ENCODE assay signal across 20 cellular contexts in genomic region chr10:100104300-100104699, GRCh38. TPM values are rescaled to one million over a fixed set of nuclear protein-coding genes. Genes with fewer than 3 reads are reported as not detected.
DNase-seq lines count a peak whose midpoint lies in the region; ATAC-seq, FAIRE-seq and TF ChIP-seq lines count a peak whose summit lies in the region.
"Had no signal": no experiment of that assay in that cellular context is flagged by ENCODE, and none has a peak within 500 bp of the region (broad histone marks: within the 10 kb centered on the region; RNA-seq: fewer than 3 reads in every experiment).

No MANE protein-coding gene starts in this region.

- no peak for TF ChIP-seq POLR2A in K562 (conservative IDR thresholded peaks at IDR 0.05)
- no peak for TF ChIP-seq POLR2A in heart left ventricle (IDR thresholded peaks at IDR 0.05)

- POLR2A ChIA-PET in MCF 10A (lab: Yijun Ruan, JAX), result no interaction called here
- POLR2A ChIA-PET in K562 (lab: Yijun Ruan, JAX), result no interaction called here

- no peaks in the 10 kb centered on the region for H3K36me3 Mint-ChIP-seq in MCF 10A (ENCODE audit: insufficient read depth, unreplicated experiment)
- H3K36me3 Mint-ChIP-seq: CD4-positive, CD25-positive, alpha-beta regulatory T cell; CD8-positive, alpha-beta memory T cell had no signal

- H3K9me3 Mint-ChIP-seq in MCF 10A (ENCODE audit: unreplicated experiment), result peaks cover 10% of the 10 kb centered on the region

- H3K79me2 ChIP-seq in mammary epithelial cell (ENCODE audit: insufficient read depth, low read length) (no peaks in the 10 kb centered on the region), K562 (ENCODE audit: control insufficient read depth, insufficient read depth, low read length) (no peaks in the 10 kb centered on the region)

- in situ Hi-C loops in mammary epithelial cell (cut with MboI; ENCODE audit: low sequenced_read_pairs in 2 of 2) (no loop called here), K562 (cut with MboI) (no loop called here)

- peak; percentile 40 for DNase-seq in mammary epithelial cell
- no peak for DNase-seq in MCF 10A (ENCODE audit: unreplicated experiment)
- no peak for DNase-seq in K562 (ENCODE audit: extremely low read depth in 1 of 4, low spot score in 3 of 4)
- DNase-seq in GM20000 (ENCODE audit: low spot score), result no peak
- no peak for DNase-seq in heart left ventricle
- DNase-seq: BE2C; C1 segment of cervical spinal cord; CD4-positive, CD25-positive, alpha-beta regulatory T cell; CD8-positive, alpha-beta memory T cell; COR-L47; GM23248 had no signal

- H3K27ac ChIP-seq in mammary epithelial cell (ENCODE audit: insufficient read depth, low read depth, low read length) (no peak overlapping the region), K562 (ENCODE audit: extremely low read depth, low read depth, low read length) (no peak overlapping the region), heart left ventricle (no peak overlapping the region)
- H3K27ac ChIP-seq: GM23248 had no signal

- H3K4me3 ChIP-seq in mammary epithelial cell (replicated peaks in 1 of 3; ENCODE audit: insufficient read depth in 1 of 3, low read depth in 2 of 3, low read length in 3 of 3) (no peak overlapping the region), K562 (no peak overlapping the region), heart left ventricle (no peak overlapping the region)
- H3K4me3 ChIP-seq: GM23248, HAP-1 had no signal

- no peak overlapping the region for H3K27ac Mint-ChIP-seq in MCF 10A (ENCODE audit: low read depth, unreplicated experiment)
- H3K27ac Mint-ChIP-seq: CD4-positive, CD25-positive, alpha-beta regulatory T cell; CD8-positive, alpha-beta memory T cell had no signal

- no peak for TF ChIP-seq RAD21 in K562 (CRISPR knock-in tag; conservative IDR thresholded peaks at IDR 0.05 in 1 of 2, IDR thresholded peaks at IDR 0.05 in 1 of 2)

- H3K27me3 ChIP-seq in mammary epithelial cell (ENCODE audit: insufficient read depth, low read length), result no peaks in the 10 kb centered on the region
- H3K27me3 ChIP-seq in K562 (ENCODE audit: control insufficient read depth in 2 of 2, insufficient read depth in 2 of 2, low read length in 2 of 2), result peaks cover 0 to 18% of the 10 kb centered on the region in 2 experiments; a peak in 4 of 5 replicates
- H3K27me3 ChIP-seq in heart left ventricle, result peaks cover 0 to 14% (median 0%) of the 10 kb centered on the region in 9 donors

- H3K4me2 ChIP-seq in mammary epithelial cell (ENCODE audit: insufficient read depth, low read depth, low read length) (no peak overlapping the region), K562 (ENCODE audit: insufficient read depth, low read length) (no peak overlapping the region)

- H3K4me3 Mint-ChIP-seq in MCF 10A (ENCODE audit: unreplicated experiment), result no peak overlapping the region
- H3K4me3 Mint-ChIP-seq: CD8-positive, alpha-beta memory T cell had no signal

- H3K9me3 ChIP-seq in mammary epithelial cell (replicated peaks; ENCODE audit: insufficient read depth, low read length) (peaks cover 2% of the 10 kb centered on the region), K562 (replicated peaks; ENCODE audit: control insufficient read depth, insufficient read depth, low read depth, low read length) (no peaks in the 10 kb centered on the region), heart left ventricle (no peaks in the 10 kb centered on the region)
- H3K9me3 ChIP-seq: BE2C, HAP-1 had no signal

- TF ChIP-seq CTCF in mammary epithelial cell (conservative IDR thresholded peaks at IDR 0.05 in 1 of 2, IDR thresholded peaks at IDR 0.05 in 1 of 2; ENCODE audit: extremely low read depth in 1 of 2, insufficient read depth in 1 of 2, low read depth in 1 of 2, low read length in 2 of 2), result no peak
- TF ChIP-seq CTCF in MCF 10A (IDR thresholded peaks at IDR 0.05; ENCODE audit: unreplicated experiment), result no peak
- no peak for TF ChIP-seq CTCF in K562 (IDR thresholded peaks at IDR 0.05 in 2 of 3, conservative IDR thresholded peaks at IDR 0.05 in 1 of 3; ENCODE audit: insufficient read depth in 2 of 3, low read depth in 1 of 3, low read length in 3 of 3)
- no peak for TF ChIP-seq CTCF in GM20000 (IDR thresholded peaks at IDR 0.05; ENCODE audit: extremely low read depth, missing control alignments)
- TF ChIP-seq CTCF in heart left ventricle (IDR thresholded peaks at IDR 0.05), result no peak

- intact Hi-C loops in mammary epithelial cell (cut with micrococcal nuclease) (loop anchor here (5.0 kb wide), 1 partner anchor 137 kb away; no protein-coding TSS in a partner anchor), MCF 10A (cut with micrococcal nuclease) (no loop called here), K562 (cut with micrococcal nuclease) (no loop called here), heart left ventricle (cut with DNase I) (no loop called here)

- H4K20me1 ChIP-seq in mammary epithelial cell (ENCODE audit: insufficient read depth, low read length), result no peaks in the 10 kb centered on the region
- no peaks in the 10 kb centered on the region for H4K20me1 ChIP-seq in K562 (replicated peaks; ENCODE audit: control insufficient read depth, insufficient read depth, low read length)

- H3K4me1 Mint-ChIP-seq in MCF 10A (ENCODE audit: insufficient read depth, unreplicated experiment), result no peaks in the 10 kb centered on the region
- H3K4me1 Mint-ChIP-seq: CD8-positive, alpha-beta memory T cell had no signal

- BruUV-seq in mammary epithelial cell (replicated peaks; lab: Mats Ljungman, UMichigan) (no TSS peak), MCF 10A (replicated peaks; lab: Mats Ljungman, UMichigan) (no TSS peak), K562 (replicated peaks; lab: Mats Ljungman, UMichigan) (no TSS peak)

- H3K36me3 ChIP-seq in mammary epithelial cell (ENCODE audit: insufficient read depth, low read length), result no peaks in the 10 kb centered on the region
- H3K36me3 ChIP-seq in K562 (ENCODE audit: control insufficient read depth, insufficient read depth, low read length), result no peaks in the 10 kb centered on the region
- H3K36me3 ChIP-seq in heart left ventricle, result no peaks in the 10 kb centered on the region
- H3K36me3 ChIP-seq: BE2C, HAP-1 had no signal

- no peaks in the 10 kb centered on the region for H3K27me3 Mint-ChIP-seq in MCF 10A (ENCODE audit: insufficient read depth, unreplicated experiment)

- no peak overlapping the region for H3K9ac ChIP-seq in mammary epithelial cell (ENCODE audit: insufficient read depth, low read length)
- no peak overlapping the region for H3K9ac ChIP-seq in K562 (ENCODE audit: insufficient read depth in 1 of 2, low read depth in 2 of 2, low read length in 2 of 2)
- H3K9ac ChIP-seq: GM23248 had no signal

- H2AFZ ChIP-seq in mammary epithelial cell (ENCODE audit: low read depth, low read length) (no peak overlapping the region), K562 (ENCODE audit: low read depth, low read length) (no peak overlapping the region)
- H2AFZ ChIP-seq: GM23248 had no signal

- dilution Hi-C loops in mammary epithelial cell (cut with HindIII; ENCODE audit: low sequenced_read_pairs), result no loop called here

- CTCF ChIA-PET in mammary epithelial cell (lab: Charles Lee; ENCODE audit: low non-redundant PET), result no interaction called here
- CTCF ChIA-PET in MCF 10A (lab: Yijun Ruan, JAX), result no interaction called here
- CTCF ChIA-PET in K562 (lab: Yijun Ruan, JAX; ENCODE audit: low intra/inter-chr PET ratio), result no interaction called here

- no peak for ATAC-seq in K562
- peak; percentile 48 for ATAC-seq in esophagus mucosa
- no peak for ATAC-seq in HG03342 (IDR thresholded peaks at IDR 0.05; ENCODE audit: unreplicated experiment)
- no peak for ATAC-seq in heart left ventricle

- 63% methylated on average over 5 of the region's 5 CpGs for WGBS in mammary epithelial cell (ENCODE audit: low coverage, missing lambda C conversion rate)
- 0% methylated on average over 5 of the region's 5 CpGs for WGBS in K562 (ENCODE audit: insufficient coverage, low coverage, missing lambda C conversion rate)
- WGBS in heart left ventricle, 4 donors, result 63 to 79% (median 76%) methylated on average over 5 of the region's 5 CpGs

- no peak for FAIRE-seq in K562 (lab: Jason Lieb, UNC)
- FAIRE-seq: D721Med, GM12891, GM19239 had no signal

- H3K4me1 ChIP-seq in mammary epithelial cell (ENCODE audit: insufficient read depth, low read length), result no peaks in the 10 kb centered on the region
- no peaks in the 10 kb centered on the region for H3K4me1 ChIP-seq in K562 (replicated peaks in 1 of 2; ENCODE audit: control insufficient read depth in 2 of 2, insufficient read depth in 2 of 2, low read length in 2 of 2)
- no peaks in the 10 kb centered on the region for H3K4me1 ChIP-seq in heart left ventricle
- H3K4me1 ChIP-seq: HAP-1 had no signal

- no peak for TF ChIP-seq EP300 in K562 (IDR thresholded peaks at IDR 0.05; ENCODE audit: low read length)

- no peaks in the 10 kb centered on the region for H3K9me1 ChIP-seq in K562 (ENCODE audit: control insufficient read depth, insufficient read depth, low read length)

RNA-seq across cellular contexts. Expression of gene CPN1, which starts 22.6 kb away (rescaled TPM):
- not detected for total RNA-seq in mammary epithelial cell
- not detected for polyA plus RNA-seq in mammary epithelial cell
- not detected for polyA minus RNA-seq in mammary epithelial cell
- total RNA-seq in MCF 10A (2022), result not detected in 2 replicates
- total RNA-seq in K562 (2011; cell fraction: chromatin; rRNA removed; ENCODE audit: low replicate concordance), result not detected in 2 replicates
- total RNA-seq in K562 (2011; cell fraction: nucleolus; rRNA removed), result not detected in 2 replicates
- not detected in 2 replicates for total RNA-seq in K562 (2011; cell fraction: nucleoplasm; rRNA removed)
- not detected in 2 replicates for total RNA-seq in K562 (2014; rRNA removed)
- not detected in 2 replicates for total RNA-seq in K562 (2014; rRNA removed; fragmentation: Illumina TruSeq; extraction: Trizol)
- not detected in 2 replicates for total RNA-seq in K562 (2015; rRNA removed; fragmentation: Illumina TruSeq; extraction: Trizol)
- total RNA-seq in K562 (2021), result 0.09 TPM in 1 of 2 replicates, not detected in the other
- polyA plus RNA-seq in K562 (2011; rRNA removed), result not detected in 2 replicates
- not detected in 2 replicates for polyA plus RNA-seq in K562 (2011; cell fraction: cytosol; rRNA removed)
- polyA plus RNA-seq in K562 (2011; cell fraction: nucleus; rRNA removed), result 0.06 TPM in 1 of 2 replicates, not detected in the other
- not detected in 2 replicates for polyA plus RNA-seq in K562 (2012)
- polyA plus RNA-seq in K562 (2014; fragmentation: Illumina TruSeq; extraction: Trizol), result 0.40 TPM in 1 of 2 replicates, not detected in the other
- under 1 TPM in 1 of 2 experiments, not detected in 1; 0.15 TPM for polyA plus RNA-seq in K562 (2014; fragmentation: Nextera tagmentation; extraction: Ambion mirVana)
- 0.17 TPM in 1 of 2 replicates, not detected in the other for polyA plus RNA-seq in K562 (2014; rRNA removed)
- polyA minus RNA-seq in K562 (2011; rRNA and poly(A)+ RNA removed), result not detected in 2 replicates
- not detected in 2 replicates for polyA minus RNA-seq in K562 (2011; cell fraction: cytosol; rRNA and poly(A)+ RNA removed)
- not detected in 2 replicates for polyA minus RNA-seq in K562 (2011; cell fraction: nucleus; rRNA and poly(A)+ RNA removed)
- not detected for total RNA-seq in esophagus mucosa
- not detected for total RNA-seq in heart left ventricle
- not detected for polyA plus RNA-seq in heart left ventricle
- total RNA-seq: A172; CD4-positive, CD25-positive, alpha-beta regulatory T cell; CD8-positive, alpha-beta memory T cell; GM23248; H4; HT-29 had no signal
- polyA plus RNA-seq: CD4-positive, CD25-positive, alpha-beta regulatory T cell; CD8-positive, alpha-beta memory T cell; GM23248 had no signal
